ENCODE assay signal across 23 cellular contexts in genomic region chr14:94126419-94126677, GRCh38. TPM values are rescaled to one million over a fixed set of nuclear protein-coding genes. Genes with fewer than 3 reads are reported as not detected.
"Had no signal": no experiment of that assay in that cellular context is flagged by ENCODE, and none has a peak within 500 bp of the region (broad histone marks: within the 10 kb centered on the region; RNA-seq: fewer than 3 reads in every experiment).

No MANE protein-coding gene starts in this region.

- H3K36me3 ChIP-seq: right lobe of liver, upper lobe of right lung had no signal

- H3K27ac Mint-ChIP-seq: nephron progenitor cell had no signal

- ATAC-seq: gastroesophageal sphincter; naive thymus-derived CD4-positive, alpha-beta T cell; psoas muscle; right lobe of liver; stimulated activated naive B cell treated with anti-CD40 and anti-IgM and Interleukin-4, amounts not matched to agents 10 μg/mL and 1 μg/mL and 100 μg/mL, for 72 hours; stimulated activated naive CD8-positive, alpha-beta T cell treated with anti-CD3 and anti-CD28 coated beads, Interleukin-15, amount 100 ng/mL, for 72 hours; upper lobe of right lung had no signal

- H3K36me3 Mint-ChIP-seq: immature natural killer cell had no signal

- H3K27ac ChIP-seq: coronary artery, epithelial cell of prostate, esophagus squamous epithelium, gastroesophageal sphincter, parathyroid adenoma, psoas muscle, right lobe of liver, testis, tibial nerve, upper lobe of right lung had no signal

- H3K9me3 ChIP-seq: esophagus squamous epithelium, gastroesophageal sphincter, psoas muscle, right lobe of liver, testis, tibial nerve, upper lobe of right lung had no signal

- H3K27me3 Mint-ChIP-seq: stimulated activated naive CD8-positive, alpha-beta T cell treated with anti-CD3 and anti-CD28 coated beads, Interleukin-15, amount 100 ng/mL, for 72 hours had no signal

- H3K9me3 Mint-ChIP-seq: immature natural killer cell; stimulated activated naive CD8-positive, alpha-beta T cell treated with anti-CD3 and anti-CD28 coated beads, Interleukin-15, amount 100 ng/mL, for 72 hours had no signal

- DNase-seq: effector CD8-positive, alpha-beta T cell; esophagus squamous epithelium; foreskin fibroblast; glutamatergic neuron; immature natural killer cell; mammary epithelial cell; naive thymus-derived CD4-positive, alpha-beta T cell; nephron progenitor cell; psoas muscle; retina; right lobe of liver; stimulated activated CD4-positive, alpha-beta T cell treated with anti-CD3 and anti-CD28 coated beads, Interleukin-4, amount 100 ng/mL, for 1 hour; stimulated activated CD8-positive, alpha-beta memory T cell treated with anti-CD3 and anti-CD28 coated beads, Interleukin-4, amount 100 ng/mL, for 48 hours; stimulated activated naive B cell treated with anti-CD40 and anti-IgM and Interleukin-4, amounts not matched to agents 10 μg/mL and 1 μg/mL and 100 μg/mL, for 72 hours; stimulated activated naive CD8-positive, alpha-beta T cell treated with anti-CD3 and anti-CD28 coated beads, Interleukin-15, amount 100 ng/mL, for 72 hours; upper lobe of right lung had no signal

- H3K4me3 Mint-ChIP-seq: immature natural killer cell; nephron progenitor cell; stimulated activated naive B cell treated with anti-CD40 and anti-IgM and Interleukin-4, amounts not matched to agents 10 μg/mL and 1 μg/mL and 100 μg/mL, for 72 hours; stimulated activated naive CD8-positive, alpha-beta T cell treated with anti-CD3 and anti-CD28 coated beads, Interleukin-15, amount 100 ng/mL, for 72 hours had no signal

- H3K4me3 ChIP-seq: coronary artery, esophagus squamous epithelium, gastroesophageal sphincter, psoas muscle, right lobe of liver, testis, tibial nerve, upper lobe of right lung had no signal

- H3K4me1 ChIP-seq: parathyroid adenoma, psoas muscle, testis had no signal

- H3K27me3 ChIP-seq: esophagus squamous epithelium, gastroesophageal sphincter, right lobe of liver, testis, tibial nerve, upper lobe of right lung had no signal

RNA-seq across cellular contexts. Expression of gene PPP4R4, which starts 47.8 kb away (rescaled TPM):
- total RNA-seq: dermis microvascular lymphatic vessel endothelial cell had no signal
- polyA plus RNA-seq: immature natural killer cell had no signal
